In the genomic region with DNA sequence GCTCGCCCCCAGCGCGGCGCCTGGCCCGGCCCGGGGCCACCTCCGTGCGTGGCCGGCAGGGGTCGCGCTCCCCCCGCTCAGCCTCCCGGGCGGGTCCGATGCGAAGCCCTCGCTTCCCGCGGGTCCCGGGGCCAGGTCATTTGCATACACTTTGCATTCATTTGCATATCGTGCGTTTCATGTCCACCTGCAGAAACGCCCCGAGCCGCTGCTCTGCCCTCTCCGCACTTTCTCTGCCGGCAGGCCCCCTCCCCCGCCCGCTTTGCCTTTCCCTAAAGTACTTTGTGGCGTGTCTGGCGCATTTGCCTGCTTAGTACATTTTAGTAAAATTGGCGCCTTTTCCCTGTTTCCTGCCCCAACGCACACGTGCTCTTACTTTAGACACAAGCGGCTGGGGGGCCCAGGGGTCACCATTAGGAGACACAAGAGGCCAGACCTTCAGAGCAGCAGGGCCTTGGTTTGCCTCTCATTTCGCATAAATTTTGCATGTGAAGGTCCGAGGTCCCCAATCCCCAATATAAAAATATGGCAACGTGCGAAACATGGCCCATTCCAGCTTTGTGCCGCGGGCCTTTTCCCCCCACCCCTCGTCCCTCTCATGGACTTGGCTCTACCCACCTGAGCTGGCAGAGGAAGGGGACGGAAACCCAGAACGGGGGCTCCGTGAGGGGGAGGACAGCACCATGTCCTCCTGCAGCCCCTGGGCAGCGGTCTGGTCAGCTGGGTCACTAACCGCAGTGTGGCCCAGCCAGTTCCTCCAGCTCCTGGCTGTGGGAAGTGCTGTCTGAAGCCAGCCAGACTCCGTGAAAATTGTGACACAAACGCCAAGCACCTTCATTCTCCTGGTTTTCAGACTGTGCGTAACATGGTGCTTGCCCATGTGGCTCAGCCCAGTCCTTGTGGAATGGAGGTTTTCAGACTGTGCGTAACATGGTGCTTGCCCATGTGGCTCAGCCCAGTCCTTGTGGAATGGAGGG, we compare ENCODE assay signal across 8 cellular contexts. TPM values are rescaled to one million over a fixed set of nuclear protein-coding genes. Genes with fewer than 3 reads are reported as not detected.
DNase-seq lines count a peak whose midpoint lies in the region; ATAC-seq, FAIRE-seq and TF ChIP-seq lines count a peak whose summit lies in the region.

No MANE protein-coding gene starts in this region.

- WGBS in K562 (ENCODE audit: insufficient coverage, low coverage, missing lambda C conversion rate): 85% methylated on average over 23 of the region's 51 CpGs

- POLR2A ChIA-PET in K562 (lab: Yijun Ruan, JAX): no interaction called here

- in situ Hi-C loops in K562 (cut with MboI): no loop called here

- H3K27ac ChIP-seq in K562 (ENCODE audit: extremely low read depth, low read depth, low read length): no peak overlapping the region

- no peak overlapping the region for H3K4me2 ChIP-seq in K562 (ENCODE audit: insufficient read depth, low read length)

- H3K9ac ChIP-seq in K562 (ENCODE audit: insufficient read depth in 1 of 2, low read depth in 2 of 2, low read length in 2 of 2): no peak overlapping the region

- no peak for TF ChIP-seq RAD21 in K562 (CRISPR knock-in tag; conservative IDR thresholded peaks at IDR 0.05 in 1 of 2, IDR thresholded peaks at IDR 0.05 in 1 of 2)

- H3K27me3 ChIP-seq in K562 (ENCODE audit: control insufficient read depth in 2 of 2, insufficient read depth in 2 of 2, low read length in 2 of 2): no peaks in the 10 kb centered on the region

- peaks cover 90% of the 10 kb centered on the region for H3K79me2 ChIP-seq in K562 (ENCODE audit: control insufficient read depth, insufficient read depth, low read length)

- CTCF ChIA-PET in K562 (lab: Yijun Ruan, JAX; ENCODE audit: low intra/inter-chr PET ratio): no interaction called here

- intact Hi-C loops in K562 (cut with micrococcal nuclease): no loop called here

- DNase-seq in GM12891 (ENCODE audit: insufficient read length, low spot score) (peak; percentile 96), T-helper 9 cell (peak; percentile 52), K562 (ENCODE audit: extremely low read depth in 1 of 4, low spot score in 3 of 4) (no peak), left kidney (ENCODE audit: low read depth, low spot score) (peak; percentile 88), cerebellar nuclear complex (lab: John Stamatoyannopoulos, UW) (no peak)
- DNase-seq in stimulated activated CD8-positive, alpha-beta memory T cell treated with anti-CD3 and anti-CD28 coated beads, Interleukin-15, amount 100 ng/mL, for 48 hours (ENCODE audit: low read depth in 2 of 2): peak; percentile 28 to 35

- ATAC-seq in HG02970 (IDR thresholded peaks at IDR 0.05; ENCODE audit: low FRiP score, unreplicated experiment): peak; percentile 50
- ATAC-seq in K562: no peak
- no peak for ATAC-seq in HG02642 (IDR thresholded peaks at IDR 0.05; ENCODE audit: poor library complexity, unreplicated experiment)

- H3K4me1 ChIP-seq in K562 (replicated peaks in 1 of 2; ENCODE audit: control insufficient read depth in 2 of 2, insufficient read depth in 2 of 2, low read length in 2 of 2): peaks cover 0 to 56% of the 10 kb centered on the region in 2 experiments; a peak in 2 of 5 replicates

- peaks cover 73% of the 10 kb centered on the region for H3K36me3 ChIP-seq in K562 (ENCODE audit: control insufficient read depth, insufficient read depth, low read length)

- no peak overlapping the region for H2AFZ ChIP-seq in K562 (ENCODE audit: low read depth, low read length)

- TF ChIP-seq POLR2A in GM12891 (IDR thresholded peaks at IDR 0.05; ENCODE audit: low read depth, low read length): no peak
- 0 out of 2 replicates have a peak, but pooled peaks have one; percentile 23 for TF ChIP-seq POLR2A in K562 (conservative IDR thresholded peaks at IDR 0.05)

- FAIRE-seq in GM12891 (lab: Jason Lieb, UNC) (peak; percentile 93), K562 (lab: Jason Lieb, UNC) (no peak)

- no peak for TF ChIP-seq CTCF in K562 (IDR thresholded peaks at IDR 0.05 in 2 of 3, conservative IDR thresholded peaks at IDR 0.05 in 1 of 3; ENCODE audit: insufficient read depth in 2 of 3, low read depth in 1 of 3, low read length in 3 of 3)

- peaks cover 6% of the 10 kb centered on the region; the same call in 1 of the 2 replicates for H4K20me1 ChIP-seq in K562 (replicated peaks; ENCODE audit: control insufficient read depth, insufficient read depth, low read length)

- H3K9me3 ChIP-seq in K562 (replicated peaks; ENCODE audit: control insufficient read depth, insufficient read depth, low read depth, low read length): peaks cover 2% of the 10 kb centered on the region

- no TSS peak for BruUV-seq in K562 (replicated peaks; lab: Mats Ljungman, UMichigan)

- H3K9me1 ChIP-seq in K562 (ENCODE audit: control insufficient read depth, insufficient read depth, low read length): no peaks in the 10 kb centered on the region

- TF ChIP-seq EP300 in K562 (IDR thresholded peaks at IDR 0.05; ENCODE audit: low read length): no peak

- no peak overlapping the region for H3K4me3 ChIP-seq in K562

TF ChIP-seq in GM12891, 5 proteins besides CTCF, POLR2A, EP300 and RAD21:
- no peak for TF ChIP-seq TAF1 (IDR thresholded peaks at IDR 0.05; ENCODE audit: low read depth, low read length)
- TF ChIP-seq PAX5 (IDR thresholded peaks at IDR 0.05; ENCODE audit: insufficient read depth, low read length, severe bottlenecking): no peak
- TF ChIP-seq POU2F2 (IDR thresholded peaks at IDR 0.05; ENCODE audit: low read depth, low read length): peak; percentile 100
- no peak for TF ChIP-seq POLR2AphosphoS5 (IDR thresholded peaks at IDR 0.05; ENCODE audit: low read depth, low read length)
- no peak for TF ChIP-seq SPI1 (IDR thresholded peaks at IDR 0.05; ENCODE audit: low read depth, low read length)
TF ChIP-seq in GM12891: peak in this region for 1.

TF ChIP-seq in K562, 482 proteins besides CTCF, POLR2A, EP300 and RAD21 (continues in another document):
- peak; percentile 37 for TF ChIP-seq RBM22 (IDR thresholded peaks at IDR 0.05; ENCODE audit: low read depth, low read length, poor library complexity, severe bottlenecking)
- no peak for TF ChIP-seq MEF2A (IDR thresholded peaks at IDR 0.05; ENCODE audit: control insufficient read depth, low read depth, low read length)
- TF ChIP-seq, protein P1, sequence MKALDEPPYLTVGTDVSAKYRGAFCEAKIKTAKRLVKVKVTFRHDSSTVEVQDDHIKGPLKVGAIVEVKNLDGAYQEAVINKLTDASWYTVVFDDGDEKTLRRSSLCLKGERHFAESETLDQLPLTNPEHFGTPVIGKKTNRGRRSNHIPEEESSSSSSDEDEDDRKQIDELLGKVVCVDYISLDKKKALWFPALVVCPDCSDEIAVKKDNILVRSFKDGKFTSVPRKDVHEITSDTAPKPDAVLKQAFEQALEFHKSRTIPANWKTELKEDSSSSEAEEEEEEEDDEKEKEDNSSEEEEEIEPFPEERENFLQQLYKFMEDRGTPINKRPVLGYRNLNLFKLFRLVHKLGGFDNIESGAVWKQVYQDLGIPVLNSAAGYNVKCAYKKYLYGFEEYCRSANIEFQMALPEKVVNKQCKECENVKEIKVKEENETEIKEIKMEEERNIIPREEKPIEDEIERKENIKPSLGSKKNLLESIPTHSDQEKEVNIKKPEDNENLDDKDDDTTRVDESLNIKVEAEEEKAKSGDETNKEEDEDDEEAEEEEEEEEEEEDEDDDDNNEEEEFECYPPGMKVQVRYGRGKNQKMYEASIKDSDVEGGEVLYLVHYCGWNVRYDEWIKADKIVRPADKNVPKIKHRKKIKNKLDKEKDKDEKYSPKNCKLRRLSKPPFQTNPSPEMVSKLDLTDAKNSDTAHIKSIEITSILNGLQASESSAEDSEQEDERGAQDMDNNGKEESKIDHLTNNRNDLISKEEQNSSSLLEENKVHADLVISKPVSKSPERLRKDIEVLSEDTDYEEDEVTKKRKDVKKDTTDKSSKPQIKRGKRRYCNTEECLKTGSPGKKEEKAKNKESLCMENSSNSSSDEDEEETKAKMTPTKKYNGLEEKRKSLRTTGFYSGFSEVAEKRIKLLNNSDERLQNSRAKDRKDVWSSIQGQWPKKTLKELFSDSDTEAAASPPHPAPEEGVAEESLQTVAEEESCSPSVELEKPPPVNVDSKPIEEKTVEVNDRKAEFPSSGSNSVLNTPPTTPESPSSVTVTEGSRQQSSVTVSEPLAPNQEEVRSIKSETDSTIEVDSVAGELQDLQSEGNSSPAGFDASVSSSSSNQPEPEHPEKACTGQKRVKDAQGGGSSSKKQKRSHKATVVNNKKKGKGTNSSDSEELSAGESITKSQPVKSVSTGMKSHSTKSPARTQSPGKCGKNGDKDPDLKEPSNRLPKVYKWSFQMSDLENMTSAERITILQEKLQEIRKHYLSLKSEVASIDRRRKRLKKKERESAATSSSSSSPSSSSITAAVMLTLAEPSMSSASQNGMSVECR (CRISPR knock-in tag; IDR thresholded peaks at IDR 0.05): no peak
- no peak for TF ChIP-seq MTA3 (IDR thresholded peaks at IDR 0.05; ENCODE audit: borderline replicate concordance)
- no peak for TF ChIP-seq ZNF282 (CRISPR knock-in tag; IDR thresholded peaks at IDR 0.05)

RNA-seq across cellular contexts. Expression of gene CBFA2T3, which starts 34.8 kb away (rescaled TPM):
- 15.1 TPM for polyA plus RNA-seq in GM12891 (2012; ENCODE audit: low read depth, missing spikeins)
- total RNA-seq in K562 (2011; cell fraction: chromatin; rRNA removed; ENCODE audit: low replicate concordance): 73.4 and 198 TPM in 2 replicates
- total RNA-seq in K562 (2011; cell fraction: nucleolus; rRNA removed): 67.4 and 69.3 TPM in 2 replicates
- total RNA-seq in K562 (2011; cell fraction: nucleoplasm; rRNA removed): 45.3 and 67.3 TPM in 2 replicates
- total RNA-seq in K562 (2014; rRNA removed) (13.5 and 20.8 TPM in 2 replicates), K562 (2014; rRNA removed; fragmentation: Illumina TruSeq; extraction: Trizol) (3.9 and 5.9 TPM in 2 replicates), K562 (2015; rRNA removed; fragmentation: Illumina TruSeq; extraction: Trizol) (6.7 and 7.8 TPM in 2 replicates), K562 (2021) (114 and 145 TPM in 2 replicates)
- polyA plus RNA-seq in K562 (2011; rRNA removed) (6.4 and 11.3 TPM in 2 replicates), K562 (2014; fragmentation: Illumina TruSeq; extraction: Trizol) (24.2 and 46.3 TPM in 2 replicates), K562 (2014; fragmentation: Nextera tagmentation; extraction: Ambion mirVana) (1 to 10 TPM; 2.3 to 2.7 TPM), K562 (2014; rRNA removed) (34.3 and 35.3 TPM in 2 replicates)
- polyA plus RNA-seq in K562 (2011; cell fraction: cytosol; rRNA removed): 5.6 and 15.0 TPM in 2 replicates
- 67.2 and 126 TPM in 2 replicates for polyA plus RNA-seq in K562 (2011; cell fraction: nucleus; rRNA removed)
- 55.0 and 86.5 TPM in 2 replicates for polyA plus RNA-seq in K562 (2012)
- polyA minus RNA-seq in K562 (2011; rRNA and poly(A)+ RNA removed): 9.5 and 9.7 TPM in 2 replicates
- 32.1 and 46.1 TPM in 2 replicates for polyA minus RNA-seq in K562 (2011; cell fraction: cytosol; rRNA and poly(A)+ RNA removed)
- 21.1 and 34.5 TPM in 2 replicates for polyA minus RNA-seq in K562 (2011; cell fraction: nucleus; rRNA and poly(A)+ RNA removed)

Comparison
In these comparisons a context has a peak if more than half of its experiments do, and no peak if none do; other contexts are left out.
1. DNase-seq: peak in GM12891 (single experiment), T-helper 9 cell (single experiment), left kidney (single experiment) and stimulated activated CD8-positive, alpha-beta memory T cell treated with anti-CD3 and anti-CD28 coated beads, Interleukin-15, amount 100 ng/mL, for 48 hours (2 of 2); none in K562 (0 of 4) and cerebellar nuclear complex (0 of 2).